19 cellular contexts compared by ENCODE assay signal in genomic region chr4:124234771-124235170, GRCh38.
"Had no signal": no experiment of that assay in that cellular context is flagged by ENCODE, and none has a peak within 500 bp of the region (broad histone marks: within the 10 kb centered on the region; RNA-seq: fewer than 3 reads in every experiment).

No MANE protein-coding gene starts in this region.

- DNase-seq: cerebellar nuclear complex; effector memory CD8-positive, alpha-beta T cell; esophagus squamous epithelium; heart right ventricle; hypothalamus; islet precursor cell; natural killer cell; posterior cingulate gyrus; sigmoid colon; stimulated activated CD4-positive, alpha-beta T cell treated with anti-CD3 and anti-CD28 coated beads, Interleukin-2, amount 100 ng/mL, for 48 hours; stimulated activated CD8-positive, alpha-beta memory T cell treated with anti-CD3 and anti-CD28 coated beads, Interleukin-4, amount 100 ng/mL, for 48 hours; stimulated activated naive CD8-positive, alpha-beta T cell treated with anti-CD3 and anti-CD28 coated beads, Interleukin-15, Interleukin-2, amounts not matched to agents 100 U/mL and 50 U/mL, for 24 hours; thyroid gland; upper lobe of right lung had no signal

- H3K9me3 ChIP-seq: sigmoid colon, suprapubic skin, thyroid gland, upper lobe of right lung had no signal

- H3K27me3 ChIP-seq: esophagus squamous epithelium, heart right ventricle, sigmoid colon, suprapubic skin, thyroid gland, upper lobe of right lung had no signal

- H3K36me3 ChIP-seq: esophagus squamous epithelium, heart right ventricle, sigmoid colon, suprapubic skin, thyroid gland, upper lobe of right lung had no signal

- ATAC-seq: effector memory CD8-positive, alpha-beta T cell; heart right ventricle; left lobe of liver; natural killer cell; stimulated activated effector memory CD8-positive, alpha-beta T cell treated with anti-CD3 and anti-CD28 coated beads, Interleukin-12 subunit alpha, Interleukin-12 subunit beta, amount 100 ng/mL, for 72 hours; stimulated activated naive CD8-positive, alpha-beta T cell treated with anti-CD3 and anti-CD28 coated beads, Interleukin-15, Interleukin-2, amounts not matched to agents 100 U/mL and 50 U/mL, for 24 hours; upper lobe of right lung had no signal

- H3K27ac ChIP-seq: epithelial cell of prostate, esophagus squamous epithelium, heart right ventricle, sigmoid colon, skin epidermis, suprapubic skin, thyroid gland, upper lobe of right lung had no signal

- H3K4me1 ChIP-seq: heart right ventricle, sigmoid colon, suprapubic skin, thyroid gland, upper lobe of right lung had no signal

- H3K4me3 ChIP-seq: esophagus squamous epithelium, heart right ventricle, sigmoid colon, skin epidermis, suprapubic skin, thyroid gland, upper lobe of right lung had no signal
